Comparison of ENCODE assay signal across 1 cellular context in genomic region chr11:70281114-70281729, GRCh38.
TF ChIP-seq lines count a peak whose summit lies in the region.

No MANE protein-coding gene starts in this region.

TF ChIP-seq in GM23338, 12 proteins besides CTCF, POLR2A, EP300 and RAD21 (continued from another document):
- TF ChIP-seq ZNF462 (CRISPR knock-in tag; IDR thresholded peaks at IDR 0.05) (no peak), ZNF331 (CRISPR knock-in tag; IDR thresholded peaks at IDR 0.05; ENCODE audit: low read depth) (no peak), POLR2AphosphoS5 (IDR thresholded peaks at IDR 0.05; ENCODE audit: low read depth) (no peak), ETS1 (IDR thresholded peaks at IDR 0.05) (no peak), CREB1 (CRISPR knock-in tag; IDR thresholded peaks at IDR 0.05; ENCODE audit: low read depth) (no peak), JUNB (IDR thresholded peaks at IDR 0.05; ENCODE audit: unreplicated experiment) (no peak), EZH2phosphoT487 (IDR thresholded peaks at IDR 0.05; ENCODE audit: unreplicated experiment) (no peak), STAT1 (IDR thresholded peaks at IDR 0.05; ENCODE audit: unreplicated experiment) (no peak), ZNF114 (CRISPR knock-in tag; IDR thresholded peaks at IDR 0.05) (no peak), NANOG (IDR thresholded peaks at IDR 0.05; ENCODE audit: borderline replicate concordance) (no peak), EZH2 (IDR thresholded peaks at IDR 0.05; ENCODE audit: low read depth, unreplicated experiment) (no peak)
